Comparison of ENCODE assay signal across 4 cellular contexts in genomic region chr15:87089551-87089950, GRCh38.
"Had no signal": no experiment of that assay in that cellular context is flagged by ENCODE, and none has a peak within 500 bp of the region (broad histone marks: within the 10 kb centered on the region; RNA-seq: fewer than 3 reads in every experiment).

No MANE protein-coding gene starts in this region.

- H3K9me3 Mint-ChIP-seq: GM23338, H9 had no signal

- H3K4me1 Mint-ChIP-seq: GM23338, H9 had no signal

- DNase-seq: H9, HCEC 1CT, IMR-90 had no signal

- ATAC-seq: GM23338 had no signal

- H3K4me2 ChIP-seq: GM23338 had no signal

- H3K27ac Mint-ChIP-seq: GM23338, H9 had no signal

- H2AFZ ChIP-seq: GM23338 had no signal

- H3K4me3 Mint-ChIP-seq: GM23338, H9 had no signal

- H3K4me3 ChIP-seq: GM23338 had no signal
